Comparison of ENCODE assay signal across 8 cellular contexts in the genomic region with DNA sequence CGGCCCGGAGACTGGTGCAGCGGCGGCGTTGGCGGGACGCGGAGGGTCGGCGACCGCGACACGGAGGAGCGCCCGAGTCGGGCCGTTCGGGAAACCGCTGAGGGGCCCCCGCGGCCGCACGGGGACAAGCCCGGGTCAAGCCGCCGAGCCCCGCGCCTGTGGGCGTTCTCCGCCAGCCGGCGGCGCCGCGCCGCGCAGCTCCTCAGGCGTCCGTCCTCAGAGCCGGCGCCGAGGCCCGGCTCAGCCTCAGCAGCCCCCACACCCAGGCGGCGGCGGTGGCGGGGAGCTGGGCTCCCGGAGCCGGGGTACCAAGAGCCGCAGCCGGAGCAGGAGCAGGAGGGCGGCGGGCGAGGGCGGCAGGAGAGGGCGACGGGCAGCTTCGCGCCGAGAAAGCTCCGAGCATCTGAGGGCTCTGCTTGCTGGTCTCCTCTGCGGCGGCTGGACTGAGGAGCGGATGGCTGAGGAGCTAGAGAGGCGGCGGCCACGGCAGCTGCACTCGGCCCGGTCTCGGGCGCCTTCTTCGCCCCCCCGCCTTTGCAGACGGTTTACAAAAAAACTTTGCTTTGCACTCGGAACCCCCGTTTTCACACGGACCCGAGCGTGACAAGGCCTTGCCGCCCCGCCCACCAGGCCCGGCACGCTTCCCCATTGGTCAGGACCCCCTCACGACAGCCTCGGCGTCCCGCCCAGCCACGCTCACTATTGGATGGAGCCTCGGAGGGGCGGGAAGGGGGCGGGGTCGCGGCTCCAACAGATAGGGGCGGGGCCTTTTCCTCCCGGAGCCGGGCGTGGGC. TPM values are rescaled to one million over a fixed set of nuclear protein-coding genes. Genes with fewer than 3 reads are reported as not detected.
DNase-seq lines count a peak whose midpoint lies in the region; ATAC-seq and TF ChIP-seq lines count a peak whose summit lies in the region.

A gene with protein sequence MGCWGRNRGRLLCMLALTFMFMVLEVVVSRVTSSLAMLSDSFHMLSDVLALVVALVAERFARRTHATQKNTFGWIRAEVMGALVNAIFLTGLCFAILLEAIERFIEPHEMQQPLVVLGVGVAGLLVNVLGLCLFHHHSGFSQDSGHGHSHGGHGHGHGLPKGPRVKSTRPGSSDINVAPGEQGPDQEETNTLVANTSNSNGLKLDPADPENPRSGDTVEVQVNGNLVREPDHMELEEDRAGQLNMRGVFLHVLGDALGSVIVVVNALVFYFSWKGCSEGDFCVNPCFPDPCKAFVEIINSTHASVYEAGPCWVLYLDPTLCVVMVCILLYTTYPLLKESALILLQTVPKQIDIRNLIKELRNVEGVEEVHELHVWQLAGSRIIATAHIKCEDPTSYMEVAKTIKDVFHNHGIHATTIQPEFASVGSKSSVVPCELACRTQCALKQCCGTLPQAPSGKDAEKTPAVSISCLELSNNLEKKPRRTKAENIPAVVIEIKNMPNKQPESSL (minus strand): TSS at position 522 of the 794 bp plus-strand sequence. CDS start 549 bp downstream, outside the sequence.

- peak within 1 kb of the TSS; percentile 78 for H3K4me3 ChIP-seq in BJ (ENCODE audit: low read depth, low read length)
- H3K4me3 ChIP-seq in left lung: peak within 1 kb of the TSS; percentile 81 to 85

- H3K36me3 Mint-ChIP-seq in activated CD4-positive, alpha-beta T cell treated with anti-CD3 and anti-CD28 coated beads, Interleukin-2, amount 10 ng/mL, durations not matched to agents 24 days and 14 days (ENCODE audit: low read depth): peaks cover 19% of the 10 kb centered on the region

- POLR2A ChIA-PET in BJ (lab: Charles Lee): interaction anchor here (0.6 kb wide), 1 partner anchor 25 kb away, joined by 3 read pairs; no protein-coding TSS in a partner anchor

- TF ChIP-seq CTCF in BJ (IDR thresholded peaks at IDR 0.05; ENCODE audit: insufficient read depth, low read depth, low read length): no peak
- TF ChIP-seq CTCF in left lung (IDR thresholded peaks at IDR 0.05): no peak

- H3K36me3 ChIP-seq in BJ (ENCODE audit: control insufficient read depth, insufficient read depth, low read length) (peaks cover 2% of the 10 kb centered on the region), left lung (peaks cover 0 to 19% of the 10 kb centered on the region in 2 donors)

- H3K27me3 Mint-ChIP-seq in activated CD4-positive, alpha-beta T cell treated with anti-CD3 and anti-CD28 coated beads, Interleukin-2, amount 10 ng/mL, durations not matched to agents 24 days and 14 days: peaks cover 4% of the 10 kb centered on the region

- peaks cover 33% of the 10 kb centered on the region for H3K4me1 Mint-ChIP-seq in activated CD4-positive, alpha-beta T cell treated with anti-CD3 and anti-CD28 coated beads, Interleukin-2, amount 10 ng/mL, durations not matched to agents 24 days and 14 days

- H3K4me3 Mint-ChIP-seq in activated CD4-positive, alpha-beta T cell treated with anti-CD3 and anti-CD28 coated beads, Interleukin-2, amount 10 ng/mL, durations not matched to agents 24 days and 14 days: peak within 1 kb of the TSS; percentile 92

- ATAC-seq in GM19324 (IDR thresholded peaks at IDR 0.05; ENCODE audit: low FRiP score, unreplicated experiment) (peak; percentile 90), HG03469 (IDR thresholded peaks at IDR 0.05; ENCODE audit: unreplicated experiment) (peak; percentile 76), left lung (peak; percentile 94)

- H3K9me3 Mint-ChIP-seq in activated CD4-positive, alpha-beta T cell treated with anti-CD3 and anti-CD28 coated beads, Interleukin-2, amount 10 ng/mL, durations not matched to agents 24 days and 14 days: no peaks in the 10 kb centered on the region

- no peaks in the 10 kb centered on the region for H3K27me3 ChIP-seq in BJ (ENCODE audit: control insufficient read depth, insufficient read depth, low read length)
- H3K27me3 ChIP-seq in left lung: no peaks in the 10 kb centered on the region

- DNase-seq in BJ (ENCODE audit: low read depth) (peak; percentile 84), NCI-H526 treated with DMSO at 0.1 percent for 48 hours (lab: John Stamatoyannopoulos, UW) (peak; percentile 85), dedifferentiated amniotic fluid mesenchymal stem cell (ENCODE audit: extremely low spot score) (peak; percentile 98), left lung (peak; percentile 98 to 100)
- peak; percentile 100 for DNase-seq in activated CD4-positive, alpha-beta T cell treated with anti-CD3 and anti-CD28 coated beads, Interleukin-2, amount 10 ng/mL, durations not matched to agents 24 days and 14 days
- peak; percentile 99 to 100 for DNase-seq in stimulated activated CD4-positive, alpha-beta T cell treated with anti-CD3 and anti-CD28 coated beads, Interleukin-2, amount 100 ng/mL, for 48 hours

- peaks cover 3 to 70% of the 10 kb centered on the region in 2 donors for H3K4me1 ChIP-seq in left lung

- intact Hi-C loops in activated CD4-positive, alpha-beta T cell treated with anti-CD3 and anti-CD28 coated beads, Interleukin-2, amount 10 ng/mL, durations not matched to agents 24 days and 14 days (cut with micrococcal nuclease): loop anchor here (1.0 to 5.0 kb wide), 10 partner anchors 28 to 1132 kb away; a partner anchor contains a TSS
- intact Hi-C loops in left lung (cut with DNase I): loop anchor here (2.0 to 10.0 kb wide), 2 partner anchors 76 kb away; no protein-coding TSS in a partner anchor

- peak within 1 kb of the TSS; percentile 92 to 94 for H3K27ac ChIP-seq in left lung

- no peaks in the 10 kb centered on the region for H3K9me3 ChIP-seq in left lung

- CTCF ChIA-PET in BJ (lab: Yijun Ruan, JAX): interaction anchor here (0.8 to 2.4 kb wide), 10 partner anchors 10 to 456 kb away, joined by 3 to 12 read pairs (median 4); a partner anchor contains a TSS

- peak within 1 kb of the TSS; percentile 87 for H3K27ac Mint-ChIP-seq in activated CD4-positive, alpha-beta T cell treated with anti-CD3 and anti-CD28 coated beads, Interleukin-2, amount 10 ng/mL, durations not matched to agents 24 days and 14 days

RNA-seq across cellular contexts. Expression of the gene that starts here (rescaled TPM):
- polyA plus RNA-seq in BJ (2011; rRNA removed): 5.8 and 9.9 TPM in 2 replicates
- 9.4 and 12.2 TPM in 2 replicates for polyA minus RNA-seq in BJ (2011; rRNA and poly(A)+ RNA removed)
- 8.5 and 9.0 TPM in 2 replicates for total RNA-seq in activated CD4-positive, alpha-beta T cell treated with anti-CD3 and anti-CD28 coated beads, Interleukin-2, amount 10 ng/mL, durations not matched to agents 24 days and 14 days
- 10 to 100 TPM; 22.2 to 37.7 TPM for total RNA-seq in left lung

Comparison
In these comparisons a context has a peak if more than half of its experiments do, and no peak if none do; other contexts are left out.
1. Peak in every context shown above with its lines: DNase-seq, ATAC-seq, H3K4me3 ChIP-seq and H3K27ac ChIP-seq.